In the genomic region with DNA sequence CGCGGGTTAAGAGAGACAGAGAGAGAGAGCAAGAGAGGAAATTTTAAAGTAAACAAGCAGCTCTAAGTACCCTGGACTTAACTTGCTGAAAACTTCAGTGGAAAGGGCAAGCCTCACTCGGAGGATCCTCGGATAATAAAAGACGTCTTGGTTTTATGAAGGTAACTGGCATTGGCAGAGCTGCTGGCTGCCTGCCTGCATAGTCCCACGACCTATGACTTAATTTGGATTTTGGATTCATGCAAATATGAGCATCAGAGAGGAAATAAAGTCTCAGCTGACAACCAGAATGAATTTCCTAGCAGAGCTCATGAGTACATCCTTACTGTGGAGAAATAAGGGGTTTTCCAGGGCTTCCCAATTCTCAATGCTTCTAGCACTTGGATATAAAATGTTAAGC, we compare ENCODE assay signal across 13 cellular contexts.
DNase-seq lines count a peak whose midpoint lies in the region; ATAC-seq and TF ChIP-seq lines count a peak whose summit lies in the region.
"Had no signal": no experiment of that assay in that cellular context is flagged by ENCODE, and none has a peak within 500 bp of the region (broad histone marks: within the 10 kb centered on the region; RNA-seq: fewer than 3 reads in every experiment).

No MANE protein-coding gene starts in this region.

- no peak overlapping the region for H3K4me3 Mint-ChIP-seq in chondrocyte (ENCODE audit: unreplicated experiment)
- H3K4me3 Mint-ChIP-seq: activated naive CD4-positive, alpha-beta T cell treated with anti-CD3 and anti-CD28 coated beads, Interleukin-2, amount 50 U/mL, for 24 hours; T-helper 1 cell treated with Interleukin-12 subunit alpha and Interleukin-12 subunit beta and Interleukin-4 antibody, amounts not matched to agents 30 μg/mL and 1 μg/mL, for 36 hours had no signal

- no peaks in the 10 kb centered on the region for H3K79me1 ChIP-seq in mesenchymal stem cell (replicated peaks; ENCODE audit: low read length, poor library complexity, severe bottlenecking)

- in situ Hi-C loops in GM23248 (cut with MboI), result no loop called here

- no peak overlapping the region for H2AK5ac ChIP-seq in mesenchymal stem cell (ENCODE audit: low read length, severe bottlenecking)

- peak overlapping the region; percentile 18 for H3K27ac Mint-ChIP-seq in chondrocyte (ENCODE audit: unreplicated experiment)
- H3K27ac Mint-ChIP-seq: activated naive CD4-positive, alpha-beta T cell treated with anti-CD3 and anti-CD28 coated beads, Interleukin-2, amount 50 U/mL, for 24 hours; T-helper 1 cell treated with Interleukin-12 subunit alpha and Interleukin-12 subunit beta and Interleukin-4 antibody, amounts not matched to agents 30 μg/mL and 1 μg/mL, for 36 hours had no signal

- peak overlapping the region; percentile 27 for H2BK120ac ChIP-seq in mesenchymal stem cell (ENCODE audit: low read depth, low read length)

- peak overlapping the region in 1 of 2 experiments; percentile 45 for H3K18ac ChIP-seq in mesenchymal stem cell (ENCODE audit: low read depth in 1 of 2, low read length in 2 of 2)

- H2BK12ac ChIP-seq in mesenchymal stem cell (ENCODE audit: low read length in 2 of 2), result no peak overlapping the region

- H3K27ac ChIP-seq in GM23248 (peak overlapping the region; percentile 45), mesenchymal stem cell (ENCODE audit: low read length, poor library complexity, severe bottlenecking) (no peak overlapping the region), skin epidermis (peak overlapping the region in 17 of 21 experiments; percentile 22 to 82 (median 63))

- peak overlapping the region; percentile 83 for H2AFZ ChIP-seq in GM23248
- no peak overlapping the region for H2AFZ ChIP-seq in mesenchymal stem cell (ENCODE audit: low read depth, low read length)

- H3K9ac ChIP-seq in GM23248, result peak overlapping the region; percentile 41
- H3K9ac ChIP-seq in mesenchymal stem cell (ENCODE audit: low read length), result peak overlapping the region; percentile 79

- H3K14ac ChIP-seq in mesenchymal stem cell (ENCODE audit: low read length in 2 of 2), result no peak overlapping the region

- H3K9me3 ChIP-seq in GM23248 (ENCODE audit: low read depth) (no peaks in the 10 kb centered on the region), mesenchymal stem cell (ENCODE audit: control insufficient read depth, low read length) (no peaks in the 10 kb centered on the region)

- H3K4ac ChIP-seq in mesenchymal stem cell (ENCODE audit: low read depth in 1 of 2, low read length in 2 of 2), result no peak overlapping the region

- no peaks in the 10 kb centered on the region for H4K20me1 ChIP-seq in GM23248 (ENCODE audit: insufficient read depth)

- DNase-seq in GM23248, result peak; percentile 49
- DNase-seq in chondrocyte (ENCODE audit: low spot score), result no peak
- peak; percentile 92 for DNase-seq in mesenchymal stem cell
- DNase-seq in activated T-cell treated with anti-CD3 and anti-CD28 coated beads, Interleukin-2, amount 50 U/mL, for 1 hour, result no peak
- DNase-seq in NCI-H2227 treated with DMSO at 0.1 percent for 48 hours (lab: John Stamatoyannopoulos, UW), result no peak
- no peak for DNase-seq in mucosa of gallbladder (ENCODE audit: low spot score)
- DNase-seq: activated CD4-positive, alpha-beta T cell treated with anti-CD3 and anti-CD28 coated beads, Interleukin-2, amount 50 U/mL, for 48 hours; mesendoderm had no signal

- no peak overlapping the region for H3K23ac ChIP-seq in mesenchymal stem cell (ENCODE audit: low read length in 2 of 2)

- H3K9me3 Mint-ChIP-seq in chondrocyte (ENCODE audit: low read depth), result no peaks in the 10 kb centered on the region
- H3K9me3 Mint-ChIP-seq: T-helper 1 cell treated with Interleukin-12 subunit alpha and Interleukin-12 subunit beta and Interleukin-4 antibody, amounts not matched to agents 30 μg/mL and 1 μg/mL, for 36 hours had no signal

- H3K4me1 ChIP-seq in GM23248 (ENCODE audit: insufficient read depth), result peaks cover 31% of the 10 kb centered on the region
- peaks cover 1% of the 10 kb centered on the region for H3K4me1 ChIP-seq in mesenchymal stem cell (ENCODE audit: control insufficient read depth, insufficient read depth, low read depth, low read length)

- no peak overlapping the region for H2BK15ac ChIP-seq in mesenchymal stem cell (ENCODE audit: low read depth, poor library complexity, severe bottlenecking)

- no peak for ATAC-seq in HG02763 (IDR thresholded peaks at IDR 0.05; ENCODE audit: unreplicated experiment)
- ATAC-seq: K562 had no signal

- H3K27me3 ChIP-seq in GM23248 (replicated peaks; ENCODE audit: insufficient read depth) (no peaks in the 10 kb centered on the region), mesenchymal stem cell (ENCODE audit: control insufficient read depth in 1 of 2, insufficient read depth in 1 of 2, low read length in 2 of 2) (no peaks in the 10 kb centered on the region)

- no peak overlapping the region for H4K91ac ChIP-seq in mesenchymal stem cell (ENCODE audit: low read length)

- H3K9me2 ChIP-seq in GM23248 (ENCODE audit: insufficient read depth), result no peaks in the 10 kb centered on the region

- TF ChIP-seq CTCF in chondrocyte (IDR thresholded peaks at IDR 0.05), result no peak

- H2BK5ac ChIP-seq in mesenchymal stem cell (ENCODE audit: low read depth, low read length, poor library complexity, severe bottlenecking), result no peak overlapping the region

- no peaks in the 10 kb centered on the region for H3K27me3 Mint-ChIP-seq in chondrocyte (ENCODE audit: low read depth)
- H3K27me3 Mint-ChIP-seq: activated naive CD4-positive, alpha-beta T cell treated with anti-CD3 and anti-CD28 coated beads, Interleukin-2, amount 50 U/mL, for 24 hours had no signal

- WGBS in GM23248 (ENCODE audit: low coverage in 1 of 2, low lambda C conversion rate in 2 of 2, missing lambda C conversion rate in 2 of 2), 2 experiments, result 7 to 11% methylated on average over 6 of the region's 6 CpGs
- WGBS in mesenchymal stem cell, result 3% methylated on average over 6 of the region's 6 CpGs

- H3K36me3 ChIP-seq in GM23248 (ENCODE audit: low read depth) (no peaks in the 10 kb centered on the region), mesenchymal stem cell (ENCODE audit: control insufficient read depth in 1 of 2, insufficient read depth in 2 of 2, low read depth in 1 of 2, low read length in 2 of 2) (no peaks in the 10 kb centered on the region)

- H3F3A ChIP-seq in GM23248 (ENCODE audit: insufficient read depth), result 0 out of 2 replicates have a peak, but pooled peaks cover 13% of the 10 kb centered on the region

- peak overlapping the region; percentile 68 for H3K4me2 ChIP-seq in GM23248 (ENCODE audit: unreplicated experiment)
- no peak overlapping the region for H3K4me2 ChIP-seq in mesenchymal stem cell (ENCODE audit: low read length, poor library complexity, severe bottlenecking)

- H3K4me1 Mint-ChIP-seq in chondrocyte (ENCODE audit: low read depth), result peaks cover 19% of the 10 kb centered on the region
- H3K4me1 Mint-ChIP-seq: activated naive CD4-positive, alpha-beta T cell treated with anti-CD3 and anti-CD28 coated beads, Interleukin-2, amount 50 U/mL, for 24 hours had no signal

- peak overlapping the region; percentile 37 for H3K4me3 ChIP-seq in GM23248
- peak overlapping the region in 1 of 2 experiments; percentile 35 for H3K4me3 ChIP-seq in mesenchymal stem cell (ENCODE audit: insufficient read depth in 1 of 2, low read depth in 1 of 2, low read length in 2 of 2)
- H3K4me3 ChIP-seq in skin epidermis, result peak overlapping the region in 1 of 7 experiments; percentile 10
- H3K4me3 ChIP-seq: K562 had no signal

- no peaks in the 10 kb centered on the region for H3K79me2 ChIP-seq in GM23248 (ENCODE audit: insufficient read depth)

- H3K36me3 Mint-ChIP-seq in chondrocyte (ENCODE audit: low read depth), result no peaks in the 10 kb centered on the region
- H3K36me3 Mint-ChIP-seq: activated naive CD4-positive, alpha-beta T cell treated with anti-CD3 and anti-CD28 coated beads, Interleukin-2, amount 50 U/mL, for 24 hours had no signal

- H4K8ac ChIP-seq in mesenchymal stem cell (ENCODE audit: low read length), result no peak overlapping the region

Comparison
In these comparisons a context has a peak if more than half of its experiments do, and no peak if none do; other contexts are left out.
1. DNase-seq: peak in GM23248 (single experiment) and mesenchymal stem cell (single experiment); none in chondrocyte (single experiment), activated T-cell treated with anti-CD3 and anti-CD28 coated beads, Interleukin-2, amount 50 U/mL, for 1 hour (single experiment), NCI-H2227 treated with DMSO at 0.1 percent for 48 hours (single experiment) and mucosa of gallbladder (single experiment).